In the genomic region with DNA sequence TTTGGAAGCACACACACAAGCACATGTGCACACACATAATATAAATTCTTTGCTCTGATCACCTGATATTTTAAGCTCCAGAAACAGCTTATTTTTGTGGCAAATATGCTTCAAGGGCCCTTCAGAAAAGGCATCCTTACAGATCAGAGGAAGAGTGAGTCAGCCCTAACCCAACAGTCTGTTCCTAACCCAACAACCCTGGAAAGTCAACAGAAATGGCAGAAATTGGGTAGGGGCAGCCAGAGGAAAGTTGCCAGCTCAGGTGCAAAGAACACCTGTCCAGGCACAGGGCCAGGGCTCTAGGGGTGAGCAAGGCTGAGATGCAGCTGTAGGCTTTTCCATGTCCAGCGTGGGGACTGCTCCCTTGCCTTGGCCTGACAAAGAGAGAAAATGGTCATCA, we compare ENCODE assay signal across 29 cellular contexts. TPM values are rescaled to one million over a fixed set of nuclear protein-coding genes. Genes with fewer than 3 reads are reported as not detected.
"Had no signal": no experiment of that assay in that cellular context is flagged by ENCODE, and none has a peak within 500 bp of the region (broad histone marks: within the 10 kb centered on the region; RNA-seq: fewer than 3 reads in every experiment).

No MANE protein-coding gene starts in this region.

- H3K27me3 Mint-ChIP-seq: activated naive CD8-positive, alpha-beta T cell had no signal

- H3K9me3 Mint-ChIP-seq: endodermal cell; mesothelial cell of epicardium; stimulated activated naive CD8-positive, alpha-beta T cell treated with anti-CD3 and anti-CD28 coated beads, Interleukin-15, amount 100 ng/mL, for 72 hours had no signal

- H3K4me3 Mint-ChIP-seq: activated CD8-positive, alpha-beta T cell treated with anti-CD3 and anti-CD28 coated beads, Interleukin-2, amount 10 ng/mL, durations not matched to agents 7 days and 5 days; activated naive CD8-positive, alpha-beta T cell; central memory CD8-positive, alpha-beta T cell; endodermal cell; mesothelial cell of epicardium; naive thymus-derived CD8-positive, alpha-beta T cell; neural progenitor cell; stimulated activated naive CD8-positive, alpha-beta T cell treated with anti-CD3 and anti-CD28 coated beads, Interleukin-15, amount 100 ng/mL, for 72 hours had no signal

- H3K4me1 Mint-ChIP-seq: central memory CD8-positive, alpha-beta T cell; mesothelial cell of epicardium; naive thymus-derived CD8-positive, alpha-beta T cell; stimulated activated naive CD8-positive, alpha-beta T cell treated with anti-CD3 and anti-CD28 coated beads, Interleukin-15, amount 100 ng/mL, for 72 hours had no signal

- FAIRE-seq: keratinocyte had no signal

- H2AFZ ChIP-seq: neural progenitor cell had no signal

- H3K9me3 ChIP-seq: adrenal gland, ascending aorta, breast epithelium, colonic mucosa, heart left ventricle, lower lobe of right lung, ovary, psoas muscle, tibial nerve, uterus had no signal

- H3K36me3 ChIP-seq: adrenal gland, ascending aorta, breast epithelium, colonic mucosa, heart left ventricle, lower lobe of right lung, neural progenitor cell, ovary, tibial nerve, uterus had no signal

- ATAC-seq: activated CD8-positive, alpha-beta T cell treated with anti-CD3 and anti-CD28 coated beads, Interleukin-2, amount 10 ng/mL, durations not matched to agents 7 days and 5 days; heart left ventricle; left colon; naive thymus-derived CD8-positive, alpha-beta T cell; psoas muscle; right cardiac atrium; stimulated activated naive CD8-positive, alpha-beta T cell treated with anti-CD3 and anti-CD28 coated beads, Interleukin-15, amount 100 ng/mL, for 72 hours had no signal

- H3K27ac Mint-ChIP-seq: activated CD8-positive, alpha-beta T cell treated with anti-CD3 and anti-CD28 coated beads, Interleukin-2, amount 10 ng/mL, durations not matched to agents 7 days and 5 days; activated naive CD8-positive, alpha-beta T cell; endodermal cell; mesothelial cell of epicardium; naive thymus-derived CD8-positive, alpha-beta T cell had no signal

- H3K27ac ChIP-seq: adrenal gland, ascending aorta, colonic mucosa, epithelial cell of prostate, heart left ventricle, lower lobe of right lung, neural progenitor cell, ovary, psoas muscle, tibial nerve, uterus had no signal

- H3K27me3 ChIP-seq: adrenal gland, ascending aorta, breast epithelium, colonic mucosa, heart left ventricle, neural progenitor cell, ovary, tibial nerve, uterus had no signal

- H3K36me3 Mint-ChIP-seq: activated naive CD8-positive, alpha-beta T cell; mesothelial cell of epicardium; naive thymus-derived CD8-positive, alpha-beta T cell; neural progenitor cell had no signal

- H3K4me1 ChIP-seq: adrenal gland, ascending aorta, colonic mucosa, psoas muscle, uterus had no signal

- H3K9ac ChIP-seq: neural progenitor cell had no signal

- H3K4me2 ChIP-seq: neural progenitor cell had no signal

- DNase-seq: activated CD4-positive, alpha-beta T cell treated with anti-CD3 and anti-CD28 coated beads for 1 hour; activated CD4-positive, alpha-beta T cell treated with anti-CD3 and anti-CD28 coated beads, Interleukin-2, amount 50 U/mL, for 1 hour; activated CD8-positive, alpha-beta T cell treated with anti-CD3 and anti-CD28 coated beads, Interleukin-2, amount 10 ng/mL, durations not matched to agents 7 days and 5 days; activated T-cell treated with anti-CD3 and anti-CD28 coated beads, Interleukin-2, amount 50 U/mL, for 1 hour; adrenal gland; colonic mucosa; endodermal cell; heart left ventricle; left colon; lower lobe of right lung; naive thymus-derived CD8-positive, alpha-beta T cell; ovary; psoas muscle; right cardiac atrium; stimulated activated CD4-positive, alpha-beta T cell treated with anti-CD3 and anti-CD28 coated beads, Interleukin-12 subunit alpha, Interleukin-12 subunit beta, amount 100 ng/mL, for 4 hours; stimulated activated CD4-positive, alpha-beta T cell treated with anti-CD3 and anti-CD28 coated beads, Interleukin-4, amount 100 ng/mL, for 4 hours; stimulated activated naive CD8-positive, alpha-beta T cell treated with anti-CD3 and anti-CD28 coated beads, Interleukin-15, amount 100 ng/mL, for 72 hours; T-helper 9 cell; uterus had no signal

- H3K4me3 ChIP-seq: adrenal gland, ascending aorta, breast epithelium, colonic mucosa, heart left ventricle, lower lobe of right lung, neural progenitor cell, ovary, psoas muscle, tibial nerve, uterus had no signal

RNA-seq across cellular contexts. Expression of a gene that starts 6.4 kb away (rescaled TPM):
- total RNA-seq: activated CD8-positive, alpha-beta T cell treated with anti-CD3 and anti-CD28 coated beads, Interleukin-2, amount 10 ng/mL, durations not matched to agents 7 days and 5 days; naive thymus-derived CD8-positive, alpha-beta T cell; T-helper 1 cell treated with Interleukin-12 subunit alpha and Interleukin-12 subunit beta and Interleukin-4 antibody, amounts not matched to agents 30 ng/mL and 1 ng/mL, for 36 hours had no signal
- polyA plus RNA-seq: naive thymus-derived CD8-positive, alpha-beta T cell had no signal
